ENCODE assay signal across 31 cellular contexts in the genomic region with DNA sequence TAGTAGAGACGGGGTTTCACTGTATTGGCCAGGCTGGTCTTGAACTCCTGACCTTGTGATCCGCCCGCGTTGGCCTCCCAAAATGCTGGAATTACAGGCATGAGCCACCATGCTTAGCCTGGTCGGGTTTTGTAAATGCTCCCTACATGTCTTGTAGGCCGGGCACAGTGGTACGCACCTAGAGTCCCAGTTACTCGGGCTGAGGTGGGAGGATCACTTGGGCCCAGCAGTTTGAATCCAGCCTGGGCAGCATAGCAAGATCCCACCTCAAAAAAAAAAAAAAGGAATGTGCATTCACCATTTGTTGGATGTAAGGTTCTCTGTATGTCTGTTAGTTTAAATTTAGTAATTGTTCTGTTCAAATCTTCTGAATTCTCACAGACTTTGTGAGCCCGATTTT.
"Had no signal": no experiment of that assay in that cellular context is flagged by ENCODE, and none has a peak within 500 bp of the region (broad histone marks: within the 10 kb centered on the region; RNA-seq: fewer than 3 reads in every experiment).

No MANE protein-coding gene starts in this region.

- H3K27ac ChIP-seq: neural progenitor cell, ovary, parathyroid adenoma, psoas muscle, skin epidermis, spleen, suprapubic skin, testis, tibial artery, upper lobe of left lung, vagina had no signal

- H3K36me3 ChIP-seq: neural progenitor cell, ovary, suprapubic skin, transverse colon, upper lobe of left lung, vagina had no signal

- H3K4me3 ChIP-seq: neural progenitor cell, ovary, psoas muscle, skin epidermis, smooth muscle cell, spleen, suprapubic skin, testis, tibial artery, transverse colon, upper lobe of left lung, vagina had no signal

- H2AFZ ChIP-seq: neural progenitor cell, parathyroid adenoma had no signal

- H3K9ac ChIP-seq: neural progenitor cell, parathyroid adenoma had no signal

- H3K4me1 Mint-ChIP-seq: stimulated activated memory B cell treated with anti-CD40 and anti-IgM and Interleukin-4, amounts not matched to agents 10 μg/mL and 1 μg/mL and 100 μg/mL, for 72 hours had no signal

- ATAC-seq: natural killer cell; psoas muscle; right cardiac atrium; sciatic nerve; stimulated activated memory B cell treated with anti-CD40 and anti-IgM and Interleukin-4, amounts not matched to agents 10 μg/mL and 1 μg/mL and 100 μg/mL, for 72 hours; stimulated activated naive CD8-positive, alpha-beta T cell treated with anti-CD3 and anti-CD28 coated beads, Interleukin-15, amount 100 ng/mL, for 72 hours; stimulated activated naive CD8-positive, alpha-beta T cell treated with anti-CD3 and anti-CD28 coated beads, Interleukin-15, Interleukin-2, amounts not matched to agents 100 U/mL and 50 U/mL, for 24 hours had no signal

- H3K27ac Mint-ChIP-seq: natural killer cell; nephron; neural progenitor cell; progenitor cell of endocrine pancreas; stimulated activated memory B cell treated with anti-CD40 and anti-IgM and Interleukin-4, amounts not matched to agents 10 μg/mL and 1 μg/mL and 100 μg/mL, for 72 hours; stimulated activated naive CD8-positive, alpha-beta T cell treated with anti-CD3 and anti-CD28 coated beads, Interleukin-15, amount 100 ng/mL, for 72 hours had no signal

- H3K79me2 ChIP-seq: parathyroid adenoma had no signal

- H3K27me3 ChIP-seq: neural progenitor cell, ovary, spleen, suprapubic skin, testis, tibial artery, transverse colon, upper lobe of left lung, vagina had no signal

- FAIRE-seq: urothelium cell line had no signal

- H3K4me2 ChIP-seq: neural progenitor cell, smooth muscle cell had no signal

- H3K4me1 ChIP-seq: neural progenitor cell, parathyroid adenoma, psoas muscle, spleen, suprapubic skin, testis, tibial artery had no signal

- DNase-seq: natural killer cell; occipital lobe; ovary; posterior cingulate gyrus; psoas muscle; right cardiac atrium; spleen; stimulated activated CD4-positive, alpha-beta T cell treated with anti-CD3 and anti-CD28 coated beads, Interleukin-12 subunit alpha, Interleukin-12 subunit beta, amount 100 ng/mL, for 4 hours; stimulated activated CD4-positive, alpha-beta T cell treated with anti-CD3 and anti-CD28 coated beads, Interleukin-1b, Interleukin-23, amount 100 ng/mL, for 48 hours; stimulated activated CD4-positive, alpha-beta T cell treated with anti-CD3 and anti-CD28 coated beads, Interleukin-4, amount 100 ng/mL, for 1 hour; stimulated activated CD4-positive, alpha-beta T cell treated with anti-CD3 and anti-CD28 coated beads, Interleukin-4, amount 100 ng/mL, for 4 hours; stimulated activated CD8-positive, alpha-beta memory T cell treated with anti-CD3 and anti-CD28 coated beads, Interleukin-4, amount 100 ng/mL, for 48 hours; stimulated activated naive CD4-positive, alpha-beta T cell; stimulated activated naive CD8-positive, alpha-beta T cell treated with anti-CD3 and anti-CD28 coated beads, Interleukin-15, amount 100 ng/mL, for 72 hours; stimulated activated naive CD8-positive, alpha-beta T cell treated with anti-CD3 and anti-CD28 coated beads, Interleukin-15, Interleukin-2, amounts not matched to agents 100 U/mL and 50 U/mL, for 24 hours; substantia nigra; testis; tibial artery; transverse colon; upper lobe of left lung had no signal

- H3K27me3 Mint-ChIP-seq: progenitor cell of endocrine pancreas; stimulated activated memory B cell treated with anti-CD40 and anti-IgM and Interleukin-4, amounts not matched to agents 10 μg/mL and 1 μg/mL and 100 μg/mL, for 72 hours; stimulated activated naive CD8-positive, alpha-beta T cell treated with anti-CD3 and anti-CD28 coated beads, Interleukin-15, amount 100 ng/mL, for 72 hours had no signal

- H3K4me3 Mint-ChIP-seq: natural killer cell; nephron; neural progenitor cell; stimulated activated memory B cell treated with anti-CD40 and anti-IgM and Interleukin-4, amounts not matched to agents 10 μg/mL and 1 μg/mL and 100 μg/mL, for 72 hours; stimulated activated naive CD8-positive, alpha-beta T cell treated with anti-CD3 and anti-CD28 coated beads, Interleukin-15, amount 100 ng/mL, for 72 hours had no signal

- H3K9me3 ChIP-seq: ovary, psoas muscle, suprapubic skin, testis, tibial artery, transverse colon, upper lobe of left lung, vagina had no signal
